Comparison of ENCODE assay signal across 13 cellular contexts in the genomic region with DNA sequence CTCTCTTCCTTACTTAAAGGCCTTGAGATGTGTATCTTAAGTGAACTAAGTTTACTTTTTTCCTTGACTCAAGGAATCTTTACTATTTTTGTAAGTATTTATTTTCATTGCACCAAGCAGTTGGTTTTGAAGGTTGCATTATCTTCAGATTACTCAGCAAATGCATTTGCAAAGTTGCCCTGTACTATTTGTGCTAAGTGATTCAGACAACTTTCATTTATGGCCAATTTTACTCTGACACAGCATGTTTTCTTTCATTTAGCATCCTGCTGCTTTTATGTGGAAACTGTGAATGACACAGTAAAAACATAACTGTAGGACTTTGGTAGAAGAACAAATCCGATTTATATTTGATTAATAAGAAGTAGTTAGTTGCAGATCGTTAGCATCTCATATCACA.
DNase-seq lines count a peak whose midpoint lies in the region; ATAC-seq and TF ChIP-seq lines count a peak whose summit lies in the region.
"Had no signal": no experiment of that assay in that cellular context is flagged by ENCODE, and none has a peak within 500 bp of the region (broad histone marks: within the 10 kb centered on the region; RNA-seq: fewer than 3 reads in every experiment).

No MANE protein-coding gene starts in this region.

- no peak overlapping the region for H3K27ac ChIP-seq in foreskin keratinocyte
- H3K27ac ChIP-seq: gastroesophageal sphincter had no signal

- peak overlapping the region; percentile 70 for H3K4me3 ChIP-seq in adipocyte (ENCODE audit: low read length)
- H3K4me3 ChIP-seq: gastroesophageal sphincter, skin epidermis had no signal

- H3K27me3 ChIP-seq in adipocyte (replicated peaks; ENCODE audit: control insufficient read depth, insufficient read depth, low read length) (no peaks in the 10 kb centered on the region), foreskin keratinocyte (no peaks in the 10 kb centered on the region)
- H3K27me3 ChIP-seq: gastroesophageal sphincter had no signal

- no peaks in the 10 kb centered on the region for H3K36me3 ChIP-seq in adipocyte (ENCODE audit: control insufficient read depth, insufficient read depth, low read length, severe bottlenecking)
- H3K36me3 ChIP-seq: gastroesophageal sphincter had no signal

- DNase-seq in HCEC 1CT (peak; percentile 70), adipocyte (ENCODE audit: low read depth) (peak; percentile 87), foreskin keratinocyte (peak; percentile 41 to 65), superior temporal gyrus (ENCODE audit: extremely low spot score) (peak; percentile 50), NCI-H1436 (lab: John Stamatoyannopoulos, UW) (no peak)
- DNase-seq: activated CD8-positive, alpha-beta T cell treated with anti-CD3 and anti-CD28 coated beads, Interleukin-2, amount 10 ng/mL, durations not matched to agents 7 days and 5 days; Karpas-422; NCI-H524 treated with DMSO at 0.1 percent for 48 hours; T-cell had no signal

- peaks cover 30% of the 10 kb centered on the region for H3K4me1 ChIP-seq in adipocyte (ENCODE audit: control insufficient read depth, insufficient read depth, low read length)
- H3K4me1 ChIP-seq in foreskin keratinocyte: peaks cover 6% of the 10 kb centered on the region

- H3K9ac ChIP-seq in adipocyte (ENCODE audit: low read length): peak overlapping the region; percentile 84

- H3K9me3 ChIP-seq in adipocyte (ENCODE audit: control insufficient read depth, low read length): peaks cover 3% of the 10 kb centered on the region

- no peak for TF ChIP-seq CTCF in foreskin keratinocyte (conservative IDR thresholded peaks at IDR 0.05)

- ATAC-seq in foreskin keratinocyte (peak; percentile 68), GM21529 (IDR thresholded peaks at IDR 0.05; ENCODE audit: unreplicated experiment) (no peak), HG02763 (IDR thresholded peaks at IDR 0.05; ENCODE audit: unreplicated experiment) (no peak)
- ATAC-seq: activated CD8-positive, alpha-beta T cell treated with anti-CD3 and anti-CD28 coated beads, Interleukin-2, amount 10 ng/mL, durations not matched to agents 7 days and 5 days; T-cell had no signal
